Comparison of ENCODE assay signal across 27 cellular contexts in genomic region chr14:58332514-58332913, GRCh38. TPM values are rescaled to one million over a fixed set of nuclear protein-coding genes. Genes with fewer than 3 reads are reported as not detected.
DNase-seq lines count a peak whose midpoint lies in the region; ATAC-seq, FAIRE-seq and TF ChIP-seq lines count a peak whose summit lies in the region.
"Had no signal": no experiment of that assay in that cellular context is flagged by ENCODE, and none has a peak within 500 bp of the region (broad histone marks: within the 10 kb centered on the region; RNA-seq: fewer than 3 reads in every experiment).

No MANE protein-coding gene starts in this region.

- H3K27ac Mint-ChIP-seq in neural crest cell (ENCODE audit: unreplicated experiment): peak overlapping the region; percentile 48
- H3K27ac Mint-ChIP-seq: IgD-negative memory B cell; stimulated activated naive CD8-positive, alpha-beta T cell treated with anti-CD3 and anti-CD28 coated beads, Interleukin-15, Interleukin-2, amounts not matched to agents 100 ng/mL and 50 ng/mL, for 24 hours had no signal

- peaks cover 0 to 28% (median 8%) of the 10 kb centered on the region in 3 donors for H3K4me1 ChIP-seq in gastroesophageal sphincter

- peaks cover 4% of the 10 kb centered on the region for H3K36me3 Mint-ChIP-seq in neural crest cell (ENCODE audit: low read depth)

- no peak overlapping the region for H3K27ac ChIP-seq in gastroesophageal sphincter
- H3K27ac ChIP-seq: 22Rv1, ascending aorta, foreskin keratinocyte, lower lobe of right lung, right atrium auricular region, transverse colon had no signal

- TF ChIP-seq POLR2A in gastroesophageal sphincter (IDR thresholded peaks at IDR 0.05): no peak

- no peak overlapping the region for H3K4me3 ChIP-seq in gastroesophageal sphincter
- H3K4me3 ChIP-seq: ascending aorta, HAP-1, lower lobe of right lung, right atrium auricular region, transverse colon had no signal

- peaks cover 0 to 40% of the 10 kb centered on the region in 2 donors for H3K36me3 ChIP-seq in gastroesophageal sphincter
- H3K36me3 ChIP-seq: HAP-1 had no signal

- TF ChIP-seq CTCF in neural crest cell (conservative IDR thresholded peaks at IDR 0.05): no peak
- no peak for TF ChIP-seq CTCF in gastroesophageal sphincter (IDR thresholded peaks at IDR 0.05)

- H3K27me3 Mint-ChIP-seq in neural crest cell (ENCODE audit: low read depth): no peaks in the 10 kb centered on the region
- H3K27me3 Mint-ChIP-seq: central memory CD8-positive, alpha-beta T cell; IgD-negative memory B cell; stimulated activated naive CD8-positive, alpha-beta T cell treated with anti-CD3 and anti-CD28 coated beads, Interleukin-15, Interleukin-2, amounts not matched to agents 100 ng/mL and 50 ng/mL, for 24 hours had no signal

- no peaks in the 10 kb centered on the region for H3K9me3 ChIP-seq in gastroesophageal sphincter
- H3K9me3 ChIP-seq: ascending aorta, HAP-1, lower lobe of right lung, right atrium auricular region, transverse colon had no signal

- H3K9me3 Mint-ChIP-seq in neural crest cell: no peaks in the 10 kb centered on the region
- H3K9me3 Mint-ChIP-seq: activated T-cell treated with anti-CD3 and anti-CD28 coated beads, Interleukin-2, amount 50 U/mL, for 4 hours; central memory CD8-positive, alpha-beta T cell; IgD-negative memory B cell; stimulated activated naive CD8-positive, alpha-beta T cell treated with anti-CD3 and anti-CD28 coated beads, Interleukin-15, Interleukin-2, amounts not matched to agents 100 ng/mL and 50 ng/mL, for 24 hours had no signal

- WGBS in gastroesophageal sphincter (ENCODE audit: low coverage in 1 of 2), 2 donors: 75 to 84% methylated on average over 3 of the region's 3 CpGs

- no peaks in the 10 kb centered on the region for H3K27me3 ChIP-seq in gastroesophageal sphincter
- H3K27me3 ChIP-seq: ascending aorta, foreskin keratinocyte, right atrium auricular region, transverse colon had no signal

- H3K4me1 Mint-ChIP-seq in neural crest cell: peaks cover 29% of the 10 kb centered on the region

- H3K4me3 Mint-ChIP-seq in neural crest cell: peak overlapping the region; percentile 79
- H3K4me3 Mint-ChIP-seq: activated T-cell treated with anti-CD3 and anti-CD28 coated beads, Interleukin-2, amount 50 U/mL, for 4 hours; central memory CD8-positive, alpha-beta T cell; IgD-negative memory B cell; stimulated activated naive CD8-positive, alpha-beta T cell treated with anti-CD3 and anti-CD28 coated beads, Interleukin-15, Interleukin-2, amounts not matched to agents 100 ng/mL and 50 ng/mL, for 24 hours had no signal

- FAIRE-seq in HTR-8/SVneo (lab: Jason Lieb, UNC): peak; percentile 95

- TF ChIP-seq EP300 in gastroesophageal sphincter (IDR thresholded peaks at IDR 0.05): no peak

- DNase-seq in NCI-H1092 treated with DMSO at 0.1 percent for 48 hours (lab: John Stamatoyannopoulos, UW) (peak; percentile 57), NCI-H1092 (lab: John Stamatoyannopoulos, UW) (no peak), HTR-8/SVneo (ENCODE audit: insufficient read length, low spot score) (no peak), cerebellar cortex (ENCODE audit: low spot score) (peak; percentile 47), neural crest cell (ENCODE audit: low read depth, low spot score) (no peak), AG08396 (ENCODE audit: low spot score) (no peak), GM19238 (ENCODE audit: insufficient read length, low spot score) (no peak)
- DNase-seq: activated CD4-positive, alpha-beta T cell treated with anti-CD3 and anti-CD28 coated beads for 1 hour; activated naive CD4-positive, alpha-beta T cell treated with anti-CD3 and anti-CD28 coated beads, Interleukin-2, amount 50 U/mL, for 16 hours; activated T-cell treated with anti-CD3 and anti-CD28 coated beads, Interleukin-2, amount 50 U/mL, for 4 hours; AML-193; erythroblast; foreskin keratinocyte; islet precursor cell; lower lobe of right lung; NCI-H1436 treated with DMSO at 0.1 percent for 48 hours; NCI-H526 treated with DMSO at 0.1 percent for 48 hours; stimulated activated CD4-positive, alpha-beta T cell treated with anti-CD3 and anti-CD28 coated beads, Interleukin-12 subunit alpha, Interleukin-12 subunit beta, amount 100 ng/mL, for 4 hours; transverse colon had no signal

- no peak for ATAC-seq in gastroesophageal sphincter
- ATAC-seq: activated T-cell treated with anti-CD3 and anti-CD28 coated beads, Interleukin-2, amount 50 U/mL, for 4 hours; foreskin keratinocyte; lower lobe of right lung had no signal

RNA-seq across cellular contexts. Expression of gene ARID4A, which starts 34.2 kb away (rescaled TPM):
- total RNA-seq in neural crest cell: 28.7 and 30.5 TPM in 2 replicates
- 10 to 100 TPM; 12.8 to 31.1 (median 18.8) TPM for total RNA-seq in gastroesophageal sphincter

Comparison
In these comparisons a context has a peak if more than half of its experiments do, and no peak if none do; other contexts are left out.
1. DNase-seq: peak in NCI-H1092 treated with DMSO at 0.1 percent for 48 hours (single experiment) and cerebellar cortex (single experiment); none in NCI-H1092 (single experiment), HTR-8/SVneo (single experiment), neural crest cell (single experiment), AG08396 (single experiment) and GM19238 (single experiment).